Comparison of ENCODE assay signal across 8 cellular contexts in the genomic region with DNA sequence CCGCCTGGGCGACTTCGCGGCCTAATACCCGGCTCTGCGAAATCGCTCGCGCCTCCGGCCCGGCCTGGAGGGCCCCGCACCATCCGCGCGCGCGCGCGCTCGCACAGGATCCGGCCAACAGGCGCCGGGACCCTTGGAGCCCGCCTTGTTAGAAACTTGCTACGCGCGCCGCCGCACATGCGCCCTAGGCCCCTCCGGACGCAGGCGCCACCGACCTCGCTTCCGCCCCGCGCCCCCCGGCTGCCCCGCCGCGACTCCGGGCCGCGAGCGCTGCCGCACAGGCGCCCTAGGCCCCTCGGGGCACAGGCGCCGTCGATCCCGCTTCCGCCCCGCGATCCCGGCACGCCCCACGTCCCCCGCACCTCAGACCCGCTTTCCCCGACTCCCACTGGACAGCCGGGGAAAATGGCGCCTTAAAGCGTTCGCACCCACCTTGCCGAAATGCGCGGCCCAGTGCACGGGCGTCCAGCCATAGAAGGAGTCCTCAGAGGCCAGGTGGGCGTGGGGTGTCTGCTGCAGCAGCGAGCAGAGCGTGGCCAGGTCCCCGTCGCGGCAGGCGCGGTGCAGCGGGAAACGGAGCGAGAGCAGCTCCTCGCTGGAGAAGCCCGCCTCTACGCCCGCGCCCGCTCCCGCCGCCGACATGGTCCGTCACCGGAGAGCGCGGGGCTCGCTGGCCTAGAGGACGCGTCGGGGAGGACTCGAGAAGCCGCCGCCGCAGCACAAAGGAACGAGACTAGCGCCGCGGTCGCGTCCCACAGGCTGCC. TPM values are rescaled to one million over a fixed set of nuclear protein-coding genes. Genes with fewer than 3 reads are reported as not detected.
DNase-seq lines count a peak whose midpoint lies in the region; ATAC-seq and TF ChIP-seq lines count a peak whose summit lies in the region.

No MANE protein-coding gene starts in this region.

- no peaks in the 10 kb centered on the region for H3K9me3 Mint-ChIP-seq in activated naive CD8-positive, alpha-beta T cell (ENCODE audit: low read depth)

- peak overlapping the region; percentile 100 for H3K23ac ChIP-seq in trophoblast cell (ENCODE audit: low read length)

- H3K27me3 ChIP-seq in KMS-11 (ENCODE audit: insufficient read depth, low read depth) (no peaks in the 10 kb centered on the region), cardiac muscle cell (no peaks in the 10 kb centered on the region), trophoblast cell (ENCODE audit: insufficient read depth, low read length) (no peaks in the 10 kb centered on the region), tibial nerve (no peaks in the 10 kb centered on the region)

- H3K27ac ChIP-seq in KMS-11 (peak overlapping the region; percentile 87), cardiac muscle cell (peak overlapping the region; percentile 98), trophoblast cell (ENCODE audit: low read depth, low read length) (peak overlapping the region; percentile 100), tibial nerve (peak overlapping the region; percentile 96 to 99 (median 98))

- H3K36me3 Mint-ChIP-seq in activated naive CD8-positive, alpha-beta T cell: peaks cover 2% of the 10 kb centered on the region

- peak overlapping the region; percentile 96 for H2AK5ac ChIP-seq in trophoblast cell (ENCODE audit: low read length)

- H3K9me3 ChIP-seq in cardiac muscle cell (ENCODE audit: low read depth): no peaks in the 10 kb centered on the region
- H3K9me3 ChIP-seq in trophoblast cell (ENCODE audit: insufficient read depth, low read depth, low read length): no peaks in the 10 kb centered on the region
- H3K9me3 ChIP-seq in tibial nerve: no peaks in the 10 kb centered on the region

- peak; percentile 35 for ATAC-seq in GM21737 (IDR thresholded peaks at IDR 0.05; ENCODE audit: unreplicated experiment)

- peak overlapping the region; percentile 87 for H3K27ac Mint-ChIP-seq in activated naive CD8-positive, alpha-beta T cell

- TF ChIP-seq CTCF in KMS-11 (conservative IDR thresholded peaks at IDR 0.05; ENCODE audit: low read depth, low read length) (no peak), cardiac muscle cell (IDR thresholded peaks at IDR 0.05; ENCODE audit: low read depth, low read length) (no peak), tibial nerve (IDR thresholded peaks at IDR 0.05) (peak in 1 of 5 experiments; percentile 9)

- H3K4me1 ChIP-seq in KMS-11 (ENCODE audit: low read depth, poor library complexity, severe bottlenecking) (peaks cover 25% of the 10 kb centered on the region), cardiac muscle cell (ENCODE audit: low read depth) (peaks cover 23% of the 10 kb centered on the region), trophoblast cell (ENCODE audit: control insufficient read depth in 1 of 2, insufficient read depth in 2 of 2, low read length in 2 of 2) (peaks cover 3 to 5% of the 10 kb centered on the region in 2 experiments), tibial nerve (peaks cover 0 to 62% (median 39%) of the 10 kb centered on the region in 4 donors)

- WGBS in trophoblast cell (ENCODE audit: extremely low coverage, insufficient coverage, insufficient read length): no CpG with 5 or more reads among the region's 109 CpGs
- 0% methylated on average over 47 to 49 of the region's 109 CpGs for whole genome bisulfite sequencing in tibial nerve, 2 donors

- peaks cover 47% of the 10 kb centered on the region for H3K79me2 ChIP-seq in KMS-11 (ENCODE audit: insufficient read depth, low read depth)
- peaks cover 31% of the 10 kb centered on the region for H3K79me2 ChIP-seq in trophoblast cell (ENCODE audit: control insufficient read depth, insufficient read depth, low read length, poor library complexity)

- H3K9ac ChIP-seq in KMS-11: peak overlapping the region; percentile 81
- peak overlapping the region; percentile 100 for H3K9ac ChIP-seq in trophoblast cell (ENCODE audit: low read length)

- H3K4ac ChIP-seq in trophoblast cell (ENCODE audit: low read depth, low read length): peak overlapping the region; percentile 97

- peaks cover 49% of the 10 kb centered on the region for H3K4me1 Mint-ChIP-seq in activated naive CD8-positive, alpha-beta T cell (ENCODE audit: low read depth)

- H3K36me3 ChIP-seq in KMS-11 (ENCODE audit: insufficient read depth): no peaks in the 10 kb centered on the region
- no peaks in the 10 kb centered on the region for H3K36me3 ChIP-seq in cardiac muscle cell
- peaks cover 6% of the 10 kb centered on the region in 2 experiments for H3K36me3 ChIP-seq in trophoblast cell (ENCODE audit: control insufficient read depth in 1 of 2, insufficient read depth in 2 of 2, low read length in 2 of 2)
- peaks cover 0 to 3% (median 0%) of the 10 kb centered on the region in 3 donors for H3K36me3 ChIP-seq in tibial nerve

- peak overlapping the region; percentile 95 for H2BK5ac ChIP-seq in trophoblast cell (ENCODE audit: low read depth, low read length, poor library complexity)

- H3K14ac ChIP-seq in trophoblast cell (ENCODE audit: low read length): peak overlapping the region; percentile 97

- H3K4me3 ChIP-seq in KMS-11 (IDR thresholded peaks at IDR 0.05; ENCODE audit: insufficient read depth, low read depth, low read length) (no peak overlapping the region), cardiac muscle cell (peak overlapping the region; percentile 79), trophoblast cell (ENCODE audit: low read depth, low read length) (peak overlapping the region; percentile 100), tibial nerve (peak overlapping the region; percentile 83 to 98 (median 92))

- H3K18ac ChIP-seq in trophoblast cell (ENCODE audit: low read length): peak overlapping the region; percentile 99

- DNase-seq in GDM1 (lab: John Stamatoyannopoulos, UW) (peak; percentile 90), SKM-1 (lab: John Stamatoyannopoulos, UW; ENCODE audit: unreplicated experiment) (peak; percentile 33), cardiac muscle cell (ENCODE audit: low read depth in 1 of 2, low spot score in 1 of 2) (peak; percentile 86 to 89), trophoblast cell (peak in 1 of 2 donors; percentile 75), tibial nerve (ENCODE audit: low spot score in 2 of 2) (peak; percentile 52 to 64)

- H2BK120ac ChIP-seq in trophoblast cell (ENCODE audit: insufficient read depth, low read length, poor library complexity): peak overlapping the region; percentile 93

- peak overlapping the region; percentile 58 for H2BK12ac ChIP-seq in trophoblast cell (ENCODE audit: low read length)

- peak overlapping the region; percentile 94 for H4K8ac ChIP-seq in trophoblast cell (ENCODE audit: low read depth, low read length)

- H3K79me1 ChIP-seq in trophoblast cell (ENCODE audit: low read length): peaks cover 15% of the 10 kb centered on the region

- peak in 1 of 2 donors; percentile 95 for TF ChIP-seq EP300 in tibial nerve (IDR thresholded peaks at IDR 0.05)

- peaks cover 10% of the 10 kb centered on the region; the same call in 1 of the 2 replicates for H4K20me1 ChIP-seq in KMS-11 (ENCODE audit: insufficient read depth)

- no peaks in the 10 kb centered on the region for H3K27me3 Mint-ChIP-seq in activated naive CD8-positive, alpha-beta T cell

- peak overlapping the region; percentile 88 for H3K4me3 Mint-ChIP-seq in activated naive CD8-positive, alpha-beta T cell

- peak overlapping the region; percentile 95 for H4K12ac ChIP-seq in trophoblast cell (ENCODE audit: low read depth, low read length)

- peak overlapping the region; percentile 49 for H2AFZ ChIP-seq in KMS-11 (ENCODE audit: low read depth)
- peak overlapping the region; percentile 90 for H2AFZ ChIP-seq in trophoblast cell (ENCODE audit: insufficient read depth, low read length, poor library complexity)

- H3K4me2 ChIP-seq in KMS-11: peak overlapping the region; percentile 80
- H3K4me2 ChIP-seq in trophoblast cell (ENCODE audit: low read length): peak overlapping the region; percentile 90

- H4K91ac ChIP-seq in trophoblast cell (ENCODE audit: low read depth, low read length): peak overlapping the region; percentile 98

- peak; percentile 51 to 74 for TF ChIP-seq POLR2A in tibial nerve (IDR thresholded peaks at IDR 0.05)

RNA-seq across cellular contexts. Expression of gene ANKRD10, which starts 0.4 kb away (rescaled TPM):
- total RNA-seq in cardiac muscle cell (125 and 191 TPM in 2 replicates), tibial nerve (100 to 1,000 TPM; 200 to 241 (median 207) TPM)
- 127 and 142 TPM in 2 replicates for polyA plus RNA-seq in cardiac muscle cell
- 58.8 and 60.1 TPM in 2 replicates for polyA plus RNA-seq in trophoblast cell (2013)
